In genomic region chr15:67043939-67044771, GRCh38 we compare ENCODE assay signal across 12 cellular contexts. TPM values are rescaled to one million over a fixed set of nuclear protein-coding genes. Genes with fewer than 3 reads are reported as not detected.
DNase-seq lines count a peak whose midpoint lies in the region; ATAC-seq lines count a peak whose summit lies in the region.
"Had no signal": no experiment of that assay in that cellular context is flagged by ENCODE, and none has a peak within 500 bp of the region (broad histone marks: within the 10 kb centered on the region; RNA-seq: fewer than 3 reads in every experiment).

No MANE protein-coding gene starts in this region.

- H2BK5ac ChIP-seq in mesenchymal stem cell (ENCODE audit: low read depth, low read length, poor library complexity, severe bottlenecking): no peak overlapping the region

- H3K9ac ChIP-seq in mesenchymal stem cell (ENCODE audit: low read length): peak overlapping the region; percentile 36

- no peaks in the 10 kb centered on the region for H3K9me3 Mint-ChIP-seq in naive thymus-derived CD4-positive, alpha-beta T cell
- no peaks in the 10 kb centered on the region for H3K9me3 Mint-ChIP-seq in activated CD4-positive, alpha-beta memory T cell treated with anti-CD3 and anti-CD28 coated beads, Interleukin-2, amount 10 ng/mL, durations not matched to agents 7 days and 5 days
- H3K9me3 Mint-ChIP-seq: naive B cell had no signal

- no peaks in the 10 kb centered on the region for H3K27me3 ChIP-seq in mesenchymal stem cell (ENCODE audit: control insufficient read depth in 1 of 2, insufficient read depth in 1 of 2, low read length in 2 of 2)
- H3K27me3 ChIP-seq in naive thymus-derived CD4-positive, alpha-beta T cell (ENCODE audit: control insufficient read depth in 2 of 2, insufficient read depth in 2 of 2, low read length in 2 of 2): no peaks in the 10 kb centered on the region

- H3K79me1 ChIP-seq in mesenchymal stem cell (replicated peaks; ENCODE audit: low read length, poor library complexity, severe bottlenecking): no peaks in the 10 kb centered on the region

- peak overlapping the region; percentile 45 for H4K8ac ChIP-seq in mesenchymal stem cell (ENCODE audit: low read length)

- H2BK120ac ChIP-seq in mesenchymal stem cell (ENCODE audit: low read depth, low read length): no peak overlapping the region

- H4K91ac ChIP-seq in mesenchymal stem cell (ENCODE audit: low read length): peak overlapping the region; percentile 2

- H3K36me3 ChIP-seq in mesenchymal stem cell (ENCODE audit: control insufficient read depth in 1 of 2, insufficient read depth in 2 of 2, low read depth in 1 of 2, low read length in 2 of 2): no peaks in the 10 kb centered on the region
- H3K36me3 ChIP-seq in naive thymus-derived CD4-positive, alpha-beta T cell (ENCODE audit: control insufficient read depth in 2 of 3, insufficient read depth in 3 of 3, low read length in 3 of 3): no peaks in the 10 kb centered on the region

- H3K4ac ChIP-seq in mesenchymal stem cell (ENCODE audit: low read depth in 1 of 2, low read length in 2 of 2): peak overlapping the region; percentile 3 to 91

- H2AFZ ChIP-seq in mesenchymal stem cell (ENCODE audit: low read depth, low read length): peak overlapping the region; percentile 10

- no peaks in the 10 kb centered on the region for H3K9me3 ChIP-seq in mesenchymal stem cell (ENCODE audit: control insufficient read depth, low read length)
- H3K9me3 ChIP-seq in naive thymus-derived CD4-positive, alpha-beta T cell (ENCODE audit: control insufficient read depth in 2 of 3, low read length in 3 of 3): no peaks in the 10 kb centered on the region

- H3K4me1 Mint-ChIP-seq in naive thymus-derived CD4-positive, alpha-beta T cell: peaks cover 11 to 21% (median 16%) of the 10 kb centered on the region in 7 donors
- peaks cover 20% of the 10 kb centered on the region for H3K4me1 Mint-ChIP-seq in activated CD4-positive, alpha-beta memory T cell treated with anti-CD3 and anti-CD28 coated beads, Interleukin-2, amount 10 ng/mL, durations not matched to agents 7 days and 5 days

- H2AK5ac ChIP-seq in mesenchymal stem cell (ENCODE audit: low read length, severe bottlenecking): peak overlapping the region; percentile 73

- peak overlapping the region; percentile 92 for H2BK15ac ChIP-seq in mesenchymal stem cell (ENCODE audit: low read depth, poor library complexity, severe bottlenecking)

- POLR2A ChIA-PET in naive thymus-derived CD4-positive, alpha-beta T cell (lab: Charles Lee): interaction anchor here (0.6 to 1.5 kb wide), 2 partner anchors 11 to 27 kb away, joined by 3 read pairs; no protein-coding TSS in a partner anchor
- POLR2A ChIA-PET in activated CD4-positive, alpha-beta memory T cell treated with anti-CD3 and anti-CD28 coated beads, Interleukin-2, amount 10 ng/mL, durations not matched to agents 7 days and 5 days (lab: Charles Lee): no interaction called here

- H3K4me2 ChIP-seq in mesenchymal stem cell (ENCODE audit: low read length, poor library complexity, severe bottlenecking): no peak overlapping the region

- H3K18ac ChIP-seq in mesenchymal stem cell (ENCODE audit: low read depth in 1 of 2, low read length in 2 of 2): peak overlapping the region; percentile 9 to 75

- DNase-seq in A172 (ENCODE audit: low spot score) (peak; percentile 85), LHCN-M2 (ENCODE audit: low read depth) (peak; percentile 93), dermis blood vessel endothelial cell (peak; percentile 81), mesenchymal stem cell (peak; percentile 81), NCI-H2081 treated with DMSO at 0.1 percent for 48 hours (lab: John Stamatoyannopoulos, UW) (no peak), NCI-H1930 (lab: John Stamatoyannopoulos, UW) (no peak)
- DNase-seq in naive thymus-derived CD4-positive, alpha-beta T cell: no peak
- no peak for DNase-seq in activated CD4-positive, alpha-beta memory T cell treated with anti-CD3 and anti-CD28 coated beads, Interleukin-2, amount 10 ng/mL, durations not matched to agents 7 days and 5 days
- DNase-seq: activated CD4-positive, alpha-beta T cell treated with anti-CD3 and anti-CD28 coated beads for 48 hours; naive B cell; NCI-H524; stimulated activated CD8-positive, alpha-beta memory T cell treated with anti-CD3 and anti-CD28 coated beads, Interleukin-4, amount 100 ng/mL, for 48 hours had no signal

- no peak overlapping the region for H3K27ac Mint-ChIP-seq in naive thymus-derived CD4-positive, alpha-beta T cell
- H3K27ac Mint-ChIP-seq in activated CD4-positive, alpha-beta memory T cell treated with anti-CD3 and anti-CD28 coated beads, Interleukin-2, amount 10 ng/mL, durations not matched to agents 7 days and 5 days: no peak overlapping the region

- peak overlapping the region; percentile 4 to 98 for H2BK12ac ChIP-seq in mesenchymal stem cell (ENCODE audit: low read length in 2 of 2)

- H3K4me1 ChIP-seq in mesenchymal stem cell (ENCODE audit: control insufficient read depth, insufficient read depth, low read depth, low read length): peaks cover 33% of the 10 kb centered on the region
- peaks cover 0 to 19% of the 10 kb centered on the region in 2 donors for H3K4me1 ChIP-seq in naive thymus-derived CD4-positive, alpha-beta T cell (ENCODE audit: control insufficient read depth in 2 of 2, insufficient read depth in 2 of 2, low read length in 2 of 2)

- no peak for ATAC-seq in naive thymus-derived CD4-positive, alpha-beta T cell

- CTCF ChIA-PET in naive thymus-derived CD4-positive, alpha-beta T cell (lab: Charles Lee): interaction anchor here (1.4 kb wide), 1 partner anchor 10 kb away, joined by 3 read pairs; no protein-coding TSS in a partner anchor
- CTCF ChIA-PET in activated CD4-positive, alpha-beta memory T cell treated with anti-CD3 and anti-CD28 coated beads, Interleukin-2, amount 10 ng/mL, durations not matched to agents 7 days and 5 days (lab: Charles Lee): no interaction called here

- H3K27ac ChIP-seq in mesenchymal stem cell (ENCODE audit: low read length, poor library complexity, severe bottlenecking): peak overlapping the region; percentile 84
- no peak overlapping the region for H3K27ac ChIP-seq in naive thymus-derived CD4-positive, alpha-beta T cell (ENCODE audit: low read depth, low read length)

- H3K4me3 Mint-ChIP-seq in naive thymus-derived CD4-positive, alpha-beta T cell: no peak overlapping the region
- no peak overlapping the region for H3K4me3 Mint-ChIP-seq in activated CD4-positive, alpha-beta memory T cell treated with anti-CD3 and anti-CD28 coated beads, Interleukin-2, amount 10 ng/mL, durations not matched to agents 7 days and 5 days

- no peak overlapping the region for H3K4me3 ChIP-seq in mesenchymal stem cell (ENCODE audit: insufficient read depth in 1 of 2, low read depth in 1 of 2, low read length in 2 of 2)
- H3K4me3 ChIP-seq in naive thymus-derived CD4-positive, alpha-beta T cell (ENCODE audit: low read length): no peak overlapping the region

- H3K23ac ChIP-seq in mesenchymal stem cell (ENCODE audit: low read length in 2 of 2): no peak overlapping the region

- H3K36me3 Mint-ChIP-seq in naive thymus-derived CD4-positive, alpha-beta T cell: no peaks in the 10 kb centered on the region
- H3K36me3 Mint-ChIP-seq in activated CD4-positive, alpha-beta memory T cell treated with anti-CD3 and anti-CD28 coated beads, Interleukin-2, amount 10 ng/mL, durations not matched to agents 7 days and 5 days (ENCODE audit: low read depth): peaks cover 2% of the 10 kb centered on the region
- H3K36me3 Mint-ChIP-seq: naive B cell had no signal

- intact Hi-C loops in naive thymus-derived CD4-positive, alpha-beta T cell (cut with micrococcal nuclease): no loop called here

- no peaks in the 10 kb centered on the region for H3K27me3 Mint-ChIP-seq in naive thymus-derived CD4-positive, alpha-beta T cell
- H3K27me3 Mint-ChIP-seq in activated CD4-positive, alpha-beta memory T cell treated with anti-CD3 and anti-CD28 coated beads, Interleukin-2, amount 10 ng/mL, durations not matched to agents 7 days and 5 days: no peaks in the 10 kb centered on the region
- H3K27me3 Mint-ChIP-seq: naive B cell had no signal

- 17% methylated on average over 11 of the region's 13 CpGs for WGBS in mesenchymal stem cell

- H3K14ac ChIP-seq in mesenchymal stem cell (ENCODE audit: low read length in 2 of 2): peak overlapping the region in 1 of 2 experiments; percentile 79

RNA-seq across cellular contexts. Expression of gene SMAD3, which starts 21.2 kb away (rescaled TPM):
- total RNA-seq in A172 (2014; rRNA removed; shearing (Covaris generic)): 5.2 and 7.2 TPM in 2 replicates
- 18.2 and 35.4 TPM in 2 replicates for total RNA-seq in LHCN-M2 (2014; rRNA removed)
- 43.2 TPM for polyA plus RNA-seq in LHCN-M2 (2012)
- 16.5 and 29.9 TPM in 2 replicates for total RNA-seq in dermis blood vessel endothelial cell
- 126 TPM for polyA plus RNA-seq in mesenchymal stem cell (2013, experiment 1 of 2)
- 125 TPM for polyA plus RNA-seq in mesenchymal stem cell (2013, experiment 2 of 2)
- total RNA-seq in naive thymus-derived CD4-positive, alpha-beta T cell: 100 to 1,000 TPM in 3 of 5 experiments, 10 to 100 TPM in 2; 27.4 to 142 (median 113) TPM
- 10 to 100 TPM in 1 of 2 donors, 1 to 10 TPM in 1; 4.0 to 11.5 TPM for polyA plus RNA-seq in naive thymus-derived CD4-positive, alpha-beta T cell
- total RNA-seq in activated CD4-positive, alpha-beta memory T cell treated with anti-CD3 and anti-CD28 coated beads, Interleukin-2, amount 10 ng/mL, durations not matched to agents 7 days and 5 days: 100 to 1,000 TPM; 145 to 148 TPM

Comparison
In these comparisons a context has a peak if more than half of its experiments do, and no peak if none do; other contexts are left out.
1. DNase-seq: peak in A172 (single experiment), LHCN-M2 (single experiment), dermis blood vessel endothelial cell (single experiment) and mesenchymal stem cell (single experiment); none in naive thymus-derived CD4-positive, alpha-beta T cell (0 of 9), NCI-H2081 treated with DMSO at 0.1 percent for 48 hours (single experiment), NCI-H1930 (0 of 2) and activated CD4-positive, alpha-beta memory T cell treated with anti-CD3 and anti-CD28 coated beads, Interleukin-2, amount 10 ng/mL, durations not matched to agents 7 days and 5 days (single experiment).